In genomic region chr21:9043089-9043488, GRCh38 we compare ENCODE assay signal across 8 cellular contexts.
DNase-seq lines count a peak whose midpoint lies in the region; ATAC-seq, FAIRE-seq and TF ChIP-seq lines count a peak whose summit lies in the region.
"Not testable (repeated sequence)": the region's sequence is repeated elsewhere in the genome, so short reads cannot be mapped to it uniquely, and the experiment has no call there.

No MANE protein-coding gene starts in this region.

- not testable (repeated sequence) for H3K4me3 Mint-ChIP-seq in activated B cell treated with CpG ODN at 0.5 μM for 24 hours; chondrocyte (ENCODE audit: unreplicated experiment); osteocyte (ENCODE audit: unreplicated experiment); type B pancreatic cell

- not testable (repeated sequence) for H3K27ac Mint-ChIP-seq in activated B cell treated with CpG ODN at 0.5 μM for 24 hours; chondrocyte (ENCODE audit: unreplicated experiment); osteocyte (ENCODE audit: unreplicated experiment); type B pancreatic cell

- not testable (repeated sequence) for H2AFZ ChIP-seq in PC-9; HepG2 (ENCODE audit: low read length)

- FAIRE-seq in HepG2 (lab: Jason Lieb, UNC), result not testable (repeated sequence)

- peak overlapping the region; percentile 51; the same call in 1 of the 2 replicates for H3K4me2 ChIP-seq in PC-9
- H3K4me2 ChIP-seq in HepG2 (ENCODE audit: low read depth, low read length), result peak overlapping the region; percentile 61

- H3K9me3 Mint-ChIP-seq in activated B cell treated with CpG ODN at 0.5 μM for 24 hours; chondrocyte (ENCODE audit: low read depth); osteocyte (ENCODE audit: unreplicated experiment); type B pancreatic cell: not testable (repeated sequence)

- not testable (repeated sequence) for H3K9me2 ChIP-seq in PC-9 (ENCODE audit: insufficient read depth)

- WGBS in HepG2 (ENCODE audit: low lambda C conversion rate), result 44% methylated on average over 9 of the region's 38 CpGs

- not testable (repeated sequence) for H3K9me3 ChIP-seq in PC-9 (ENCODE audit: insufficient read depth, low read depth); HepG2 (ENCODE audit: low read length)

- not testable (repeated sequence) for DNase-seq in PC-9; activated B cell treated with CpG ODN at 0.5 μM for 24 hours; left cardiac atrium; HepG2 (ENCODE audit: low spot score)
- DNase-seq in chondrocyte (ENCODE audit: low spot score) (peak; percentile 97), osteocyte (ENCODE audit: extremely low spot score, unreplicated experiment) (peak; percentile 88), type B pancreatic cell (ENCODE audit: extremely low spot score, unreplicated experiment) (peak; percentile 70)

- not testable (repeated sequence) for BruUV-seq in PC-9 (replicated peaks; lab: Mats Ljungman, UMichigan); HepG2 (replicated peaks; lab: Mats Ljungman, UMichigan)

- H3K27ac ChIP-seq in PC-9; HepG2 (ENCODE audit: extremely low read length, insufficient read depth, low read length): not testable (repeated sequence)

- not testable (repeated sequence) for TF ChIP-seq EP300 in HepG2 (IDR thresholded peaks at IDR 0.05; ENCODE audit: low read depth in 2 of 2, low read length in 2 of 2); HepG2 (CRISPR knock-in tag; IDR thresholded peaks at IDR 0.05; ENCODE audit: borderline replicate concordance)

- not testable (repeated sequence) for H3K4me1 Mint-ChIP-seq in activated B cell treated with CpG ODN at 0.5 μM for 24 hours; chondrocyte (ENCODE audit: low read depth); osteocyte (ENCODE audit: unreplicated experiment); type B pancreatic cell (ENCODE audit: unreplicated experiment)

- not testable (repeated sequence) for H3K9ac ChIP-seq in HepG2 (ENCODE audit: insufficient read depth, low read depth, low read length)

- not testable (repeated sequence) for TF ChIP-seq CTCF in PC-9 (conservative IDR thresholded peaks at IDR 0.05); activated B cell treated with CpG ODN at 0.5 μM for 24 hours (IDR thresholded peaks at IDR 0.05); chondrocyte (IDR thresholded peaks at IDR 0.05); HepG2 (CRISPR knock-in tag; IDR thresholded peaks at IDR 0.05); osteocyte (IDR thresholded peaks at IDR 0.05); type B pancreatic cell (conservative IDR thresholded peaks at IDR 0.05)

- TF ChIP-seq RAD21 in HepG2 (CRISPR knock-in tag; IDR thresholded peaks at IDR 0.05), result not testable (repeated sequence)

- in situ Hi-C loops in HepG2 (cut with HindIII; ENCODE audit: extremely low pct_ligation_motif_present, low pct_unique_long_range_greater_than_20kb), result not testable (repeated sequence)

- H3K27me3 ChIP-seq in PC-9 (ENCODE audit: insufficient read depth, low read depth); HepG2 (ENCODE audit: control insufficient read depth in 1 of 2, insufficient read depth in 2 of 2, low read length in 2 of 2): not testable (repeated sequence)

- peak; percentile 50 for ATAC-seq in activated B cell treated with CpG ODN at 0.5 μM for 24 hours (ENCODE audit: low read depth)
- ATAC-seq in left cardiac atrium, result peak; percentile 78 to 96
- peak; percentile 79 for ATAC-seq in HepG2

- H3K4me3 ChIP-seq in GM08714 (ENCODE audit: low read length) (peak overlapping the region; percentile 58; the same call in 1 of the 2 replicates), HepG2 (replicated peaks in 1 of 3; ENCODE audit: insufficient read depth in 1 of 3, low read depth in 2 of 3, low read length in 3 of 3) (peak overlapping the region in 2 of 3 experiments; percentile 41 to 52; a peak in 3 of 6 replicates)
- H3K4me3 ChIP-seq in PC-9, result not testable (repeated sequence)

- H3K27me3 Mint-ChIP-seq in activated B cell treated with CpG ODN at 0.5 μM for 24 hours; chondrocyte (ENCODE audit: low read depth); osteocyte (ENCODE audit: unreplicated experiment); type B pancreatic cell: not testable (repeated sequence)

- CTCF ChIA-PET in PC-9 (lab: Charles Lee); activated B cell treated with CpG ODN at 0.5 μM for 24 hours (lab: Charles Lee); HepG2 (lab: Yijun Ruan, JAX; ENCODE audit: low intra/inter-chr PET ratio, low total read pairs): not testable (repeated sequence)

- not testable (repeated sequence) for H3F3A ChIP-seq in PC-9 (ENCODE audit: insufficient read depth, low read depth)

- not testable (repeated sequence) for H3K79me2 ChIP-seq in PC-9 (ENCODE audit: low read depth); HepG2 (ENCODE audit: insufficient read depth, low read length)

- POLR2A ChIA-PET in PC-9 (lab: Charles Lee; ENCODE audit: unreplicated experiment); activated B cell treated with CpG ODN at 0.5 μM for 24 hours (lab: Charles Lee); HepG2 (lab: Yijun Ruan, JAX): not testable (repeated sequence)

- H4K20me1 ChIP-seq in PC-9 (ENCODE audit: insufficient read depth); HepG2 (ENCODE audit: insufficient read depth, low read length): not testable (repeated sequence)

- H3K36me3 Mint-ChIP-seq in activated B cell treated with CpG ODN at 0.5 μM for 24 hours (ENCODE audit: low read depth); chondrocyte (ENCODE audit: low read depth); osteocyte (ENCODE audit: unreplicated experiment); type B pancreatic cell: not testable (repeated sequence)

- intact Hi-C loops in PC-9 (cut with micrococcal nuclease; ENCODE audit: unreplicated experiment); activated B cell treated with CpG ODN at 0.5 μM for 24 hours (cut with micrococcal nuclease); left cardiac atrium (cut with DNase I); HepG2 (cut with micrococcal nuclease; ENCODE audit: unreplicated experiment): not testable (repeated sequence)

- H3K36me3 ChIP-seq in PC-9 (ENCODE audit: low read depth); HepG2 (replicated peaks in 1 of 2; ENCODE audit: control insufficient read depth in 1 of 2, insufficient read depth in 2 of 2, low read length in 2 of 2): not testable (repeated sequence)

- H3K4me1 ChIP-seq in PC-9 (replicated peaks; ENCODE audit: insufficient read depth); HepG2 (ENCODE audit: insufficient read depth, low read length): not testable (repeated sequence)

- not testable (repeated sequence) for TF ChIP-seq POLR2A in HepG2 (IDR thresholded peaks at IDR 0.05; ENCODE audit: insufficient read depth in 1 of 2, low read depth in 2 of 2, low read length in 2 of 2)

TF ChIP-seq in HepG2, 621 proteins besides CTCF, POLR2A, EP300 and RAD21:
- TF ChIP-seq GABPB1 (CRISPR knock-in tag; IDR thresholded peaks at IDR 0.05), result 0 out of 2 replicates have a peak, but pooled peaks have one; percentile 17
